ENCODE assay signal across 1 cellular context in genomic region chr22:22061085-22062077, GRCh38.
TF ChIP-seq lines count a peak whose summit lies in the region.

No MANE protein-coding gene starts in this region.

TF ChIP-seq in WTC11, 78 proteins besides CTCF, POLR2A, EP300 and RAD21 (continued from another document):
- no peak for TF ChIP-seq PRDM15 (CRISPR knock-in tag; IDR thresholded peaks at IDR 0.05)
